8 cellular contexts compared by ENCODE assay signal in the genomic region with DNA sequence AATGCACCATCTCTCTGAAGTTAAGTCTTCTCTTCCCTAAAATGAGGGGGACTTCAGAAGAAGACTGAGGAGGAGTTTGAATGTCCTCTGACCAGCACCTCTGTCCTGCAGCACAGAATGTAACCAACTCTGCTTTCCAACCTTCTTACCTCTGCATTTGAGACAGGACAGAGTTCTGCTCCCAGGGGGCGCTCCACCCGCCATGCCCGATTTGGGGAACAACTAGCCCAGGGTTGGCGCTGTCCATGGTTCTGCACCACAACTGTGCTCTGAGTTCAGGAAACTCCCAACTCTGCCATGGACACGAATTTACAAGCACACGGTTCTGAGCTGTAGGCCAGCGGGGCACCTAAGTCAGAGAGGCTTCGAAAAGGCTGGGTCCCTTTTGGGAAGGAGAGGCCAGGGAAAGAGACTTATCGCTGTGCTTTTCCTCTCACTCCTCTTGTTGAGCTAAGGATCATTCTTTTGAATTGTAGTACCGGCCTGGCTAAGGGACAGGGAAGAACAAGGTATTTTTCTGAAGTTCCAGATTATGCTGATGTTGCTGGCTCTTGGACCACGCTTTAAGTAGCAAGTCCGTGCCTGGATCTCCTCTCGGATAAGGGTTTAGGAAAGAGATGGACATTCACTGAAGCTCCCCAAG. TPM values are rescaled to one million over a fixed set of nuclear protein-coding genes. Genes with fewer than 3 reads are reported as not detected.
DNase-seq lines count a peak whose midpoint lies in the region; ATAC-seq lines count a peak whose summit lies in the region.

No MANE protein-coding gene starts in this region.

- in situ Hi-C loops in Caki2 (cut with HindIII; ENCODE audit: low pct_unique_long_range_greater_than_20kb, low sequenced_read_pairs), result no loop called here

- ATAC-seq in GM19397 (IDR thresholded peaks at IDR 0.05; ENCODE audit: unreplicated experiment), result no peak

- peak; percentile 53 for DNase-seq in Caki2 (ENCODE audit: low read depth)
- DNase-seq in LHCN-M2 (ENCODE audit: low read depth), result peak; percentile 68
- peak; percentile 22 for DNase-seq in activated CD4-positive, alpha-beta T cell treated with anti-CD3 and anti-CD28 coated beads for 1 hour
- DNase-seq in dermis microvascular lymphatic vessel endothelial cell (ENCODE audit: low read depth in 2 of 2), result peak; percentile 64 to 83
- DNase-seq in lung microvascular endothelial cell (ENCODE audit: low read depth in 2 of 2), result peak; percentile 83 to 87
- DNase-seq in stimulated activated CD8-positive, alpha-beta memory T cell treated with anti-CD3 and anti-CD28 coated beads, Interleukin-4, amount 100 ng/mL, for 48 hours, result peak; percentile 86
- no peak for DNase-seq in NCI-H2107 (lab: John Stamatoyannopoulos, UW)

RNA-seq across cellular contexts. Expression of a gene that starts 22.2 kb away (rescaled TPM):
- total RNA-seq in Caki2 (2014; rRNA removed; shearing (Covaris generic); ENCODE audit: low replicate concordance), result not detected in 2 replicates
- total RNA-seq in LHCN-M2 (2014; rRNA removed) (not detected in 2 replicates), dermis microvascular lymphatic vessel endothelial cell (not detected in 2 replicates), lung microvascular endothelial cell (not detected in 2 replicates)
- not detected for polyA plus RNA-seq in LHCN-M2 (2012)

RNA-seq across cellular contexts. Expression of a gene that starts 37.0 kb away (rescaled TPM):
- 2.5 and 10.8 TPM in 2 replicates for total RNA-seq in Caki2 (2014; rRNA removed; shearing (Covaris generic); ENCODE audit: low replicate concordance)
- total RNA-seq in LHCN-M2 (2014; rRNA removed) (2.9 and 4.0 TPM in 2 replicates), dermis microvascular lymphatic vessel endothelial cell (2.1 and 3.9 TPM in 2 replicates), lung microvascular endothelial cell (2.4 and 3.4 TPM in 2 replicates)
- polyA plus RNA-seq in LHCN-M2 (2012), result 4.7 TPM

RNA-seq across cellular contexts. Expression of a gene that starts 38.6 kb away (rescaled TPM):
- not detected in 2 replicates for total RNA-seq in Caki2 (2014; rRNA removed; shearing (Covaris generic); ENCODE audit: low replicate concordance)
- total RNA-seq in LHCN-M2 (2014; rRNA removed) (not detected in 2 replicates), dermis microvascular lymphatic vessel endothelial cell (under 0.01 TPM in 1 of 2 replicates, not detected in the other), lung microvascular endothelial cell (not detected in 2 replicates)
- 0.04 TPM for polyA plus RNA-seq in LHCN-M2 (2012)
